ENCODE assay signal across 8 cellular contexts in genomic region chr15:68298882-68299381, GRCh38. TPM values are rescaled to one million over a fixed set of nuclear protein-coding genes. Genes with fewer than 3 reads are reported as not detected.
DNase-seq lines count a peak whose midpoint lies in the region; ATAC-seq and TF ChIP-seq lines count a peak whose summit lies in the region.

No MANE protein-coding gene starts in this region.

- intact Hi-C loops in right lobe of liver (cut with DNase I) = no loop called here
- intact Hi-C loops in uterus (cut with DNase I; ENCODE audit: low total_unique reads) = no loop called here

- H3K27me3 ChIP-seq in right lobe of liver (no peaks in the 10 kb centered on the region), uterus (no peaks in the 10 kb centered on the region), HAP-1 (ENCODE audit: low read depth) (no peaks in the 10 kb centered on the region)

- in situ Hi-C loops in HAP-1 (cut with MboI; ENCODE audit: low sequenced_read_pairs) = no loop called here

- no peaks in the 10 kb centered on the region for H3K36me3 ChIP-seq in right lobe of liver
- H3K36me3 ChIP-seq in uterus = no peaks in the 10 kb centered on the region
- 0 out of 2 replicates have a peak, but pooled peaks cover 4% of the 10 kb centered on the region for H3K36me3 ChIP-seq in HAP-1 (replicated peaks)

- peak; percentile 33 to 41 for DNase-seq in AML-193 (lab: John Stamatoyannopoulos, UW)
- peak; percentile 30 for DNase-seq in activated CD4-positive, CD25-positive, alpha-beta regulatory T cell treated with anti-CD3 and anti-CD28 coated beads, Interleukin-2, amount 50 U/mL, for 72 hours
- peak in 1 of 3 donors; percentile 51 for DNase-seq in right lobe of liver
- DNase-seq in uterus = peak in 1 of 2 donors; percentile 30
- no peak for DNase-seq in DMS153 (lab: John Stamatoyannopoulos, UW)
- DNase-seq in HAP-1 (ENCODE audit: low spot score in 2 of 2) = no peak

- TF ChIP-seq CTCF in right lobe of liver (IDR thresholded peaks at IDR 0.05) (no peak), uterus (IDR thresholded peaks at IDR 0.05) (no peak)

- H3K4me1 ChIP-seq in right lobe of liver = peaks cover 0 to 35% (median 5%) of the 10 kb centered on the region in 4 donors
- H3K4me1 ChIP-seq in uterus = peaks cover 0 to 10% of the 10 kb centered on the region in 2 donors
- H3K4me1 ChIP-seq in HAP-1 = no peaks in the 10 kb centered on the region

- TF ChIP-seq POLR2A in right lobe of liver (IDR thresholded peaks at IDR 0.05) = no peak
- TF ChIP-seq POLR2A in uterus (IDR thresholded peaks at IDR 0.05) = no peak

- peak; percentile 84 for ATAC-seq in GM18909 (IDR thresholded peaks at IDR 0.05; ENCODE audit: poor library complexity, unreplicated experiment)
- peak; percentile 94 for ATAC-seq in HG03108 (IDR thresholded peaks at IDR 0.05; ENCODE audit: unreplicated experiment)
- peak; percentile 68 to 81 (median 78) for ATAC-seq in right lobe of liver

- H3K27ac ChIP-seq in right lobe of liver (peak overlapping the region; percentile 47 to 92 (median 83)), uterus (peak overlapping the region; percentile 70 to 82)

- H3K9me3 ChIP-seq in right lobe of liver (no peaks in the 10 kb centered on the region), uterus (no peaks in the 10 kb centered on the region), HAP-1 (no peaks in the 10 kb centered on the region)

- WGBS in right lobe of liver (ENCODE audit: insufficient coverage, low coverage, low lambda C conversion rate, missing lambda C conversion rate) = 3% methylated on average over 6 of the region's 6 CpGs

- peak overlapping the region; percentile 18 to 46 (median 34) for H3K4me3 ChIP-seq in right lobe of liver
- H3K4me3 ChIP-seq in uterus = peak overlapping the region; percentile 4 to 13
- H3K4me3 ChIP-seq in HAP-1 = no peak overlapping the region

RNA-seq across cellular contexts. Expression of gene FEM1B, which starts 21.4 kb away (rescaled TPM):
- total RNA-seq in right lobe of liver (10 to 100 TPM; 17.7 to 28.3 (median 23.1) TPM), uterus (100 to 1,000 TPM in 2 of 4 donors, 10 to 100 TPM in 2; 39.4 to 130 (median 77.4) TPM)

Comparison
In these comparisons a context has a peak if more than half of its experiments do, and no peak if none do; other contexts are left out.
1. DNase-seq: peak in AML-193 (2 of 2) and activated CD4-positive, CD25-positive, alpha-beta regulatory T cell treated with anti-CD3 and anti-CD28 coated beads, Interleukin-2, amount 50 U/mL, for 72 hours (single experiment); none in DMS153 (single experiment) and HAP-1 (0 of 2).
2. Peak in every context shown above with its lines, with median percentiles within 50 percentile points of each other: ATAC-seq.